In the genomic region with DNA sequence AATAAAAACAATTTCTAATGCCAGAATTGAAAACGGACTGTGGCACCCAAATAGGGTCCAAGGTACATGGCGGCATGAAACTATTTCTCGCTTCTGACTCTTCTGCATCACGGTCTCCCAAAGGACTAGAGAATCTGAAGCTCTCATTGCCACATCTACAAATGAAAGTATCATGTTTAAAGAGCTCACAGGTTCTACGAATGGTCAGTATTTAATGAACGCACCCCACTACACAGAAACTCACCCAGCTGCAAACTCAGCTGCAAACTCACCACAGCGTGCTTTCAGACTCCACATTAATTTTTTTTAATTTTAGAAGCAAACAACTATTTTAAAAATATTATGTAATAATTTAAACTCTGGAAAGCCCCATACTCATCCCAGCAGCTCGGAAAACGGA, we compare ENCODE assay signal across 8 cellular contexts. TPM values are rescaled to one million over a fixed set of nuclear protein-coding genes. Genes with fewer than 3 reads are reported as not detected.
DNase-seq lines count a peak whose midpoint lies in the region; ATAC-seq, FAIRE-seq and TF ChIP-seq lines count a peak whose summit lies in the region.

No MANE protein-coding gene starts in this region.

- H3K9me3 Mint-ChIP-seq in CD8-positive, alpha-beta memory T cell, result no peaks in the 10 kb centered on the region
- H3K9me3 Mint-ChIP-seq in activated naive CD4-positive, alpha-beta T cell treated with anti-CD3 and anti-CD28 coated beads, Interleukin-2, amount 50 U/mL, for 72 hours, result no peaks in the 10 kb centered on the region

- H2AFZ ChIP-seq in keratinocyte (ENCODE audit: control insufficient read depth, low read length), result peak overlapping the region; percentile 41

- H4K20me1 ChIP-seq in keratinocyte (ENCODE audit: control insufficient read depth, extremely low read depth, insufficient read depth, low read length), result no peaks in the 10 kb centered on the region

- ATAC-seq in activated naive CD4-positive, alpha-beta T cell treated with anti-CD3 and anti-CD28 coated beads, Interleukin-2, amount 50 U/mL, for 72 hours, result no peak
- ATAC-seq in thoracic aorta (ENCODE audit: insufficient number of reproducible peaks, low FRiP score, low read depth) (no peak), GM18519 (IDR thresholded peaks at IDR 0.05; ENCODE audit: low FRiP score, unreplicated experiment) (no peak)

- peak overlapping the region; percentile 92 for H3K27ac ChIP-seq in CD8-positive, alpha-beta memory T cell (ENCODE audit: low read depth, low read length)
- H3K27ac ChIP-seq in keratinocyte (ENCODE audit: control insufficient read depth, insufficient read depth, low read length) (peak overlapping the region; percentile 96), thoracic aorta (peak overlapping the region; percentile 96 to 97)

- H3K27ac Mint-ChIP-seq in CD8-positive, alpha-beta memory T cell, result peak overlapping the region; percentile 99 to 100 (median 99)
- H3K27ac Mint-ChIP-seq in activated naive CD4-positive, alpha-beta T cell treated with anti-CD3 and anti-CD28 coated beads, Interleukin-2, amount 50 U/mL, for 72 hours, result peak overlapping the region; percentile 90 to 97

- no peaks in the 10 kb centered on the region for H3K36me3 ChIP-seq in CD8-positive, alpha-beta memory T cell (ENCODE audit: insufficient read depth, low read length)
- H3K36me3 ChIP-seq in keratinocyte (ENCODE audit: control insufficient read depth in 2 of 2, extremely low read depth in 1 of 2, insufficient read depth in 2 of 2, low read length in 2 of 2) (no peaks in the 10 kb centered on the region), thoracic aorta (no peaks in the 10 kb centered on the region)

- POLR2A ChIA-PET in CD8-positive, alpha-beta memory T cell (lab: Charles Lee), result interaction anchor here (0.7 to 4.0 kb wide), 4 partner anchors 51 to 118 kb away, joined by 3 to 44 read pairs (median 18); a partner anchor contains a TSS

- no peak for FAIRE-seq in keratinocyte (lab: Jason Lieb, UNC)

- peak overlapping the region; percentile 94 for H3K9ac ChIP-seq in keratinocyte (ENCODE audit: control insufficient read depth, extremely low read depth, insufficient read depth, low read length)

- peak overlapping the region; percentile 94 for H3K4me2 ChIP-seq in keratinocyte (ENCODE audit: control insufficient read depth, extremely low read depth, insufficient read depth, low read depth, low read length)

- peaks cover 0 to 7% of the 10 kb centered on the region in 2 donors for H3K27me3 Mint-ChIP-seq in CD8-positive, alpha-beta memory T cell

- no peaks in the 10 kb centered on the region for H3K9me1 ChIP-seq in keratinocyte (ENCODE audit: control insufficient read depth, extremely low read depth, insufficient read depth, low read length)

- no peaks in the 10 kb centered on the region for H3K9me3 ChIP-seq in CD8-positive, alpha-beta memory T cell (ENCODE audit: low read length)
- H3K9me3 ChIP-seq in keratinocyte (ENCODE audit: control insufficient read depth, low read depth, low read length) (no peaks in the 10 kb centered on the region), thoracic aorta (no peaks in the 10 kb centered on the region)

- TF ChIP-seq CTCF in HFF-Myc (IDR thresholded peaks at IDR 0.05; ENCODE audit: low read depth, low read length, missing control alignments), result no peak
- no peak for TF ChIP-seq CTCF in keratinocyte (optimal IDR thresholded peaks at IDR 0.05 in 1 of 3, IDR thresholded peaks at IDR 0.05 in 1 of 3, conservative IDR thresholded peaks at IDR 0.05 in 1 of 3; ENCODE audit: extremely low read depth in 1 of 3, insufficient read depth in 2 of 3, low read length in 3 of 3)
- TF ChIP-seq CTCF in thoracic aorta (IDR thresholded peaks at IDR 0.05), result no peak

- DNase-seq in CD8-positive, alpha-beta memory T cell, result no peak
- DNase-seq in HFF-Myc (ENCODE audit: extremely low read depth, low read depth) (no peak), keratinocyte (ENCODE audit: low read depth, low spot score) (no peak), thoracic aorta (ENCODE audit: low spot score) (no peak), NCI-H2227 (lab: John Stamatoyannopoulos, UW; ENCODE audit: unreplicated experiment) (no peak)
- DNase-seq in activated naive CD4-positive, alpha-beta T cell treated with anti-CD3 and anti-CD28 coated beads, Interleukin-2, amount 50 U/mL, for 72 hours (ENCODE audit: low spot score in 2 of 2), result no peak
- DNase-seq in activated CD4-positive, CD25-positive, alpha-beta regulatory T cell treated with anti-CD3 and anti-CD28 coated beads, Interleukin-2, amount 50 U/mL, for 72 hours, result no peak

- peaks cover 0 to 24% (median 0%) of the 10 kb centered on the region in 3 donors for H3K36me3 Mint-ChIP-seq in CD8-positive, alpha-beta memory T cell
- H3K36me3 Mint-ChIP-seq in activated naive CD4-positive, alpha-beta T cell treated with anti-CD3 and anti-CD28 coated beads, Interleukin-2, amount 50 U/mL, for 72 hours, result peaks cover 27 to 36% of the 10 kb centered on the region in 2 donors

- no peaks in the 10 kb centered on the region for H3K27me3 ChIP-seq in CD8-positive, alpha-beta memory T cell (ENCODE audit: insufficient read depth, low read length, poor library complexity, severe bottlenecking)
- H3K27me3 ChIP-seq in keratinocyte (ENCODE audit: control insufficient read depth, extremely low read depth, insufficient read depth, low read length) (no peaks in the 10 kb centered on the region), thoracic aorta (replicated peaks; ENCODE audit: insufficient read depth) (no peaks in the 10 kb centered on the region)

- H3K4me3 Mint-ChIP-seq in CD8-positive, alpha-beta memory T cell, result peak overlapping the region; percentile 95 to 100 (median 98)

- CTCF ChIA-PET in CD8-positive, alpha-beta memory T cell (lab: Charles Lee), result interaction anchor here (1.2 to 1.8 kb wide), 3 partner anchors 70 to 118 kb away, joined by 3 to 9 read pairs (median 4); a partner anchor contains a TSS

- peaks cover 76% of the 10 kb centered on the region for H3K79me2 ChIP-seq in keratinocyte (ENCODE audit: control insufficient read depth, insufficient read depth, low read length)

- peaks cover 34% of the 10 kb centered on the region for H3K4me1 ChIP-seq in CD8-positive, alpha-beta memory T cell (ENCODE audit: insufficient read depth, low read length)
- H3K4me1 ChIP-seq in keratinocyte (ENCODE audit: control insufficient read depth, extremely low read depth, insufficient read depth, low read length) (peaks cover 19% of the 10 kb centered on the region), thoracic aorta (ENCODE audit: control insufficient read depth in 1 of 2, low read depth in 2 of 2) (peaks cover 15 to 41% of the 10 kb centered on the region in 2 donors)

- peaks cover 55 to 76% (median 75%) of the 10 kb centered on the region in 3 donors for H3K4me1 Mint-ChIP-seq in CD8-positive, alpha-beta memory T cell

- dilution Hi-C loops in keratinocyte (cut with MboI; ENCODE audit: extremely low pct_ligation_motif_present, low sequenced_read_pairs), result no loop called here

- H3K4me3 ChIP-seq in CD8-positive, alpha-beta memory T cell (ENCODE audit: low read length), result peak overlapping the region; percentile 85
- peak overlapping the region; percentile 83 for H3K4me3 ChIP-seq in HFF-Myc (replicated peaks; ENCODE audit: low read depth, low read length)
- peak overlapping the region; percentile 84 to 93 (median 90) for H3K4me3 ChIP-seq in keratinocyte (ENCODE audit: control insufficient read depth in 2 of 3, extremely low read depth in 1 of 3, insufficient read depth in 2 of 3, low read depth in 1 of 3, low read length in 3 of 3)
- H3K4me3 ChIP-seq in thoracic aorta, result peak overlapping the region; percentile 99

RNA-seq across cellular contexts. Expression of a gene that starts 1.1 kb away (rescaled TPM):
- total RNA-seq in CD8-positive, alpha-beta memory T cell, result 10 to 100 TPM; 62.6 to 66.0 TPM
- 22.2 TPM for polyA plus RNA-seq in CD8-positive, alpha-beta memory T cell
- 10 to 100 TPM; 82.3 to 98.6 TPM for total RNA-seq in activated naive CD4-positive, alpha-beta T cell treated with anti-CD3 and anti-CD28 coated beads, Interleukin-2, amount 50 U/mL, for 72 hours
- polyA plus RNA-seq in keratinocyte, result 11.1 to 16.7 TPM (median 16.3 TPM) in 3 replicates
- 48.7 TPM for polyA plus RNA-seq in keratinocyte (2011; ENCODE audit: low read depth)
- polyA plus RNA-seq in keratinocyte (2011; cell fraction: cytosol; rRNA removed), result 15.7 and 17.9 TPM in 2 replicates
- polyA plus RNA-seq in keratinocyte (2011; cell fraction: nucleus; rRNA removed), result 63.1 and 70.1 TPM in 2 replicates
- polyA plus RNA-seq in keratinocyte (2012; ENCODE audit: low replicate concordance), result 32.7 and 35.1 TPM in 2 replicates
- polyA minus RNA-seq in keratinocyte, result 49.9 to 95.4 TPM (median 60.2 TPM) in 3 replicates
- polyA minus RNA-seq in keratinocyte (2011; cell fraction: cytosol; rRNA and poly(A)+ RNA removed), result 23.0 TPM
- 150 and 265 TPM in 2 replicates for polyA minus RNA-seq in keratinocyte (2011; cell fraction: nucleus; rRNA and poly(A)+ RNA removed)
- 100 to 1,000 TPM in 1 of 2 donors, 10 to 100 TPM in 1; 69.7 to 113 TPM for total RNA-seq in thoracic aorta
